ENCODE assay signal across 7 cellular contexts in the genomic region with DNA sequence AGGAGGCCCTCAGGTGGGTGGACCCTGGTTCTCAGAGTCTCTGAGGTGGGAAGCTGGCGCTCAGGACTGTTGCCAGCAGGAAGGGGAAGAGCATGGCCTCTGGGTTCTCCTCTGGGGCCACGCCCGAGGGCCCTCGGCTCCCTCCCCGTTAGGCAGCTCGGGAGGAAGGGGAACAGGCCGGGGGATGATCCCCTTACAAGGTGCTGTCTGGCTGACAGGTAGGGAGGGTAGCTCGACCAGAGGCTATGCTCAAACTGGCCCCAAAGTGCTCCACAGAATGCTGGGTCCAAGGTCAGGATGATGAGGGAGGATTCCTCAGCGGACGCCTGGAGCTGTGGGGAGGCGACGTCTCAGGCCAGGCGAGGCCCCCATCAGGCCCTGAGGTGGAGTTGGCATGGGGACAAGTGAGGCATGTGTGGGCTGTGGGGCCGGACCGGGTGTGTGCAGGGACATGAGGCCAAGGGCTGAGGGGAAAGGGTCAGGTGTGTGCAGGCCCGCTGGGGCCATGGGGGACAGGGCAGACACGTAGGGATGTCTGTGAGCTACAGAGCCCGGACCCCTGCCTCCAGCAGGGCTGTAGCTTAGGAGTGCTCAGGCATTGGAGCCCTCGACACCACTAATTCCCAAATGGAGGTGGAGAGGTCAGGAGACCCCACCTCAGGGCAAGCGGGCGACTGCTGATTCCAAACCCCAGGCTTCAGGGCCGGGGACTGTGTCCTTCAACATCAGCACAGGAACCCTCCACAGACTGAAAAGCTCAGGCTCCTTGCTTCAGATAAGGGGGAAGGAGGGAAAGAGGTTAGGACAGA. TPM values are rescaled to one million over a fixed set of nuclear protein-coding genes. Genes with fewer than 3 reads are reported as not detected.
DNase-seq lines count a peak whose midpoint lies in the region; ATAC-seq, FAIRE-seq and TF ChIP-seq lines count a peak whose summit lies in the region.

No MANE protein-coding gene starts in this region.

- DNase-seq in Peyer's patch, result peak in 1 of 3 donors; percentile 53
- no peak for DNase-seq in esophagus muscularis mucosa (ENCODE audit: extremely low spot score)
- DNase-seq in neuronal stem cell (ENCODE audit: low spot score), result no peak
- DNase-seq in kidney tubule cell (ENCODE audit: low spot score), result no peak
- DNase-seq in RCC 7860 (ENCODE audit: low spot score), result no peak

- peak overlapping the region; percentile 32 for H3K9ac ChIP-seq in neuronal stem cell (ENCODE audit: low read depth, low read length, poor library complexity)

- TF ChIP-seq CTCF in Peyer's patch (IDR thresholded peaks at IDR 0.05) (no peak), esophagus muscularis mucosa (IDR thresholded peaks at IDR 0.05) (no peak)

- FAIRE-seq in RCC 7860 (lab: Jason Lieb, UNC), result no peak

- H2BK12ac ChIP-seq in neuronal stem cell (ENCODE audit: low read length), result no peak overlapping the region

- H3K4me2 ChIP-seq in neuronal stem cell (ENCODE audit: insufficient read depth, low read length, poor library complexity, severe bottlenecking), result peak overlapping the region; percentile 87

- peak overlapping the region; percentile 7 for H2BK15ac ChIP-seq in neuronal stem cell (ENCODE audit: low read length)

- H3K36me3 ChIP-seq in Peyer's patch (no peaks in the 10 kb centered on the region), esophagus muscularis mucosa (peaks cover 0 to 5% (median 0%) of the 10 kb centered on the region in 4 donors), neuronal stem cell (replicated peaks in 1 of 2; ENCODE audit: control insufficient read depth in 2 of 2, insufficient read depth in 2 of 2, low read length in 2 of 2) (no peaks in the 10 kb centered on the region)

- peak; percentile 7 for ATAC-seq in GM21786 (IDR thresholded peaks at IDR 0.05; ENCODE audit: unreplicated experiment)
- ATAC-seq in HG03354 (IDR thresholded peaks at IDR 0.05; ENCODE audit: poor library complexity, severe bottlenecking, unreplicated experiment), result no peak

- no peak for TF ChIP-seq EP300 in esophagus muscularis mucosa (IDR thresholded peaks at IDR 0.05)

- H3K27ac ChIP-seq in Peyer's patch (no peak overlapping the region), esophagus muscularis mucosa (replicated peaks in 1 of 4) (no peak overlapping the region), neuronal stem cell (replicated peaks; ENCODE audit: low read length) (no peak overlapping the region)

- H3K23ac ChIP-seq in neuronal stem cell (ENCODE audit: low read depth, low read length, poor library complexity), result peak overlapping the region; percentile 8

- H3K18ac ChIP-seq in neuronal stem cell (ENCODE audit: low read length), result peak overlapping the region; percentile 62

- TF ChIP-seq POLR2A in Peyer's patch (IDR thresholded peaks at IDR 0.05) (no peak), esophagus muscularis mucosa (IDR thresholded peaks at IDR 0.05; ENCODE audit: low read depth) (no peak)

- peak overlapping the region; percentile 4 for H2AK5ac ChIP-seq in neuronal stem cell (ENCODE audit: low read depth, low read length)

- intact Hi-C loops in esophagus muscularis mucosa (cut with DNase I), result loop anchor here (1.0 kb wide), 1 partner anchor 357 kb away; no protein-coding TSS in a partner anchor

- H3K4me3 ChIP-seq in Peyer's patch (peak overlapping the region in 3 of 4 donors; percentile 50 to 62 (median 60)), esophagus muscularis mucosa (peak overlapping the region; percentile 55 to 66 (median 58)), neuronal stem cell (ENCODE audit: low read length in 2 of 2) (peak overlapping the region; percentile 35 to 70)

- peaks cover 0 to 12% (median 6%) of the 10 kb centered on the region in 4 donors for H3K4me1 ChIP-seq in Peyer's patch
- peaks cover 23 to 32% (median 29%) of the 10 kb centered on the region in 4 donors for H3K4me1 ChIP-seq in esophagus muscularis mucosa
- peaks cover 8 to 18% of the 10 kb centered on the region in 2 donors for H3K4me1 ChIP-seq in neuronal stem cell (ENCODE audit: control insufficient read depth in 2 of 2, insufficient read depth in 1 of 2, low read depth in 1 of 2, low read length in 2 of 2)

- H2BK120ac ChIP-seq in neuronal stem cell (ENCODE audit: low read depth, low read length), result no peak overlapping the region

- no peaks in the 10 kb centered on the region for H3K79me1 ChIP-seq in neuronal stem cell (ENCODE audit: low read depth, low read length)

- H4K91ac ChIP-seq in neuronal stem cell (ENCODE audit: low read depth, low read length, poor library complexity), result no peak overlapping the region

- H4K8ac ChIP-seq in neuronal stem cell (ENCODE audit: low read depth, low read length), result no peak overlapping the region

- H3K4ac ChIP-seq in neuronal stem cell (ENCODE audit: low read length), result no peak overlapping the region

- WGBS in esophagus muscularis mucosa, result 55% methylated on average over 13 of the region's 22 CpGs
- no CpG with 5 or more reads among the region's 22 CpGs for WGBS in neuronal stem cell (ENCODE audit: extremely low coverage in 2 of 2, insufficient read length in 2 of 2, insufficient replicate concordance in 1 of 2), 2 donors

- no peak overlapping the region for H3K14ac ChIP-seq in neuronal stem cell (ENCODE audit: low read length)

- H3K27me3 ChIP-seq in Peyer's patch (no peaks in the 10 kb centered on the region), esophagus muscularis mucosa (peaks cover 6 to 50% (median 34%) of the 10 kb centered on the region in 4 donors), neuronal stem cell (ENCODE audit: control insufficient read depth in 3 of 3, insufficient read depth in 3 of 3, low read depth in 1 of 3, low read length in 3 of 3) (peaks cover 0 to 64% (median 48%) of the 10 kb centered on the region in 3 experiments)

- H3K9me3 ChIP-seq in Peyer's patch, result peaks cover 0 to 7% (median 0%) of the 10 kb centered on the region in 4 donors
- peaks cover 0 to 14% (median 11%) of the 10 kb centered on the region in 4 donors for H3K9me3 ChIP-seq in esophagus muscularis mucosa
- peaks cover 3 to 7% of the 10 kb centered on the region in 2 donors for H3K9me3 ChIP-seq in neuronal stem cell (replicated peaks in 1 of 2; ENCODE audit: control insufficient read depth in 2 of 2, insufficient read depth in 1 of 2, low read depth in 1 of 2, low read length in 2 of 2)

- H2AFZ ChIP-seq in neuronal stem cell (ENCODE audit: low read length), result peak overlapping the region; percentile 90

- peak overlapping the region; percentile 44 for H2BK5ac ChIP-seq in neuronal stem cell (ENCODE audit: low read length)

RNA-seq across cellular contexts. Expression of a gene that starts 17.1 kb away (rescaled TPM):
- total RNA-seq in Peyer's patch (10 to 100 TPM; 26.1 to 55.3 (median 41.2) TPM), esophagus muscularis mucosa (10 to 100 TPM; 23.2 to 27.2 (median 26.0) TPM)
- 16.0 TPM for polyA plus RNA-seq in neuronal stem cell (2013, experiment 1 of 2)
- 15.3 TPM for polyA plus RNA-seq in neuronal stem cell (2013, experiment 2 of 2)

RNA-seq across cellular contexts. Expression of a gene that starts 17.2 kb away (rescaled TPM):
- total RNA-seq in Peyer's patch (10 to 100 TPM in 2 of 4 donors, 1 to 10 TPM in 2; 2.3 to 14.0 (median 8.5) TPM), esophagus muscularis mucosa (10 to 100 TPM; 13.8 to 24.2 (median 18.1) TPM)
- 39.1 TPM for polyA plus RNA-seq in neuronal stem cell (2013, experiment 1 of 2)
- polyA plus RNA-seq in neuronal stem cell (2013, experiment 2 of 2), result 37.9 TPM
